25 cellular contexts compared by ENCODE assay signal in genomic region chr6:44082872-44083321, GRCh38.
"Had no signal": no experiment of that assay in that cellular context is flagged by ENCODE, and none has a peak within 500 bp of the region (broad histone marks: within the 10 kb centered on the region; RNA-seq: fewer than 3 reads in every experiment).

No MANE protein-coding gene starts in this region.

- H3K4me1 ChIP-seq: lower lobe of right lung, testis had no signal

- H3K4me3 Mint-ChIP-seq: activated naive CD4-positive, alpha-beta T cell treated with anti-CD3 and anti-CD28 coated beads, Interleukin-2, amount 10 ng/mL, durations not matched to agents 7 days and 5 days; effector memory CD8-positive, alpha-beta T cell; nephron progenitor cell; T-helper 1 cell treated with Interleukin-12 subunit alpha and Interleukin-12 subunit beta and Interleukin-4 antibody, amounts not matched to agents 30 μg/mL and 1 μg/mL, for 36 hours; type B pancreatic cell; WTC11 had no signal

- H3K9me3 Mint-ChIP-seq: activated naive CD4-positive, alpha-beta T cell treated with anti-CD3 and anti-CD28 coated beads, Interleukin-2, amount 10 ng/mL, durations not matched to agents 7 days and 5 days; effector memory CD8-positive, alpha-beta T cell; nephron progenitor cell; T-helper 1 cell treated with Interleukin-12 subunit alpha and Interleukin-12 subunit beta and Interleukin-4 antibody, amounts not matched to agents 30 μg/mL and 1 μg/mL, for 36 hours; type B pancreatic cell; WTC11 had no signal

- H3K36me3 Mint-ChIP-seq: activated naive CD4-positive, alpha-beta T cell treated with anti-CD3 and anti-CD28 coated beads, Interleukin-2, amount 10 ng/mL, durations not matched to agents 7 days and 5 days; type B pancreatic cell; WTC11 had no signal

- H3K27ac ChIP-seq: brain microvascular endothelial cell, dorsolateral prefrontal cortex, esophagus muscularis mucosa, lower lobe of right lung, testis, vagina had no signal

- H3K9me3 ChIP-seq: esophagus muscularis mucosa, lower lobe of right lung, mucosa of descending colon, testis, vagina had no signal

- H3K27me3 ChIP-seq: brain microvascular endothelial cell, dorsolateral prefrontal cortex, esophagus muscularis mucosa, testis, vagina had no signal

- ATAC-seq: effector memory CD8-positive, alpha-beta T cell; left colon; lower lobe of right lung; mucosa of descending colon; WTC11 had no signal

- H3K36me3 ChIP-seq: brain microvascular endothelial cell, esophagus muscularis mucosa, lower lobe of right lung, vagina had no signal

- H3K4me3 ChIP-seq: dorsolateral prefrontal cortex, esophagus muscularis mucosa, lower lobe of right lung, mucosa of descending colon, testis, vagina had no signal

- DNase-seq: activated CD8-positive, alpha-beta memory T cell treated with anti-CD3 and anti-CD28 coated beads, Interleukin-2, amount 50 U/mL, for 48 hours; activated effector memory CD4-positive, alpha-beta T cell treated with Interleukin-2 at 50 U/mL for 16 hours; activated naive CD4-positive, alpha-beta T cell treated with anti-CD3 and anti-CD28 coated beads, Interleukin-2, amount 10 ng/mL, durations not matched to agents 7 days and 5 days; activated T-cell treated with anti-CD3 and anti-CD28 coated beads, Interleukin-2, amount 50 U/mL, for 48 hours; brain microvascular endothelial cell; central memory CD4-positive, alpha-beta T cell; dorsolateral prefrontal cortex; effector memory CD8-positive, alpha-beta T cell; islet precursor cell; left colon; lower lobe of right lung; mesendoderm; mucosa of descending colon; nephron progenitor cell; occipital lobe; stimulated activated CD4-positive, alpha-beta T cell treated with anti-CD3 and anti-CD28 coated beads, Interleukin-2, amount 100 ng/mL, for 48 hours; stimulated activated CD8-positive, alpha-beta memory T cell treated with anti-CD3 and anti-CD28 coated beads, Interleukin-4, amount 100 ng/mL, for 48 hours; stimulated activated naive CD4-positive, alpha-beta T cell; T1000; testis had no signal

- H3K27ac Mint-ChIP-seq: activated naive CD4-positive, alpha-beta T cell treated with anti-CD3 and anti-CD28 coated beads, Interleukin-2, amount 10 ng/mL, durations not matched to agents 7 days and 5 days; effector memory CD8-positive, alpha-beta T cell; T-helper 1 cell treated with Interleukin-12 subunit alpha and Interleukin-12 subunit beta and Interleukin-4 antibody, amounts not matched to agents 30 μg/mL and 1 μg/mL, for 36 hours; type B pancreatic cell; WTC11 had no signal
